Comparison of ENCODE assay signal across 1 cellular context in the genomic region with DNA sequence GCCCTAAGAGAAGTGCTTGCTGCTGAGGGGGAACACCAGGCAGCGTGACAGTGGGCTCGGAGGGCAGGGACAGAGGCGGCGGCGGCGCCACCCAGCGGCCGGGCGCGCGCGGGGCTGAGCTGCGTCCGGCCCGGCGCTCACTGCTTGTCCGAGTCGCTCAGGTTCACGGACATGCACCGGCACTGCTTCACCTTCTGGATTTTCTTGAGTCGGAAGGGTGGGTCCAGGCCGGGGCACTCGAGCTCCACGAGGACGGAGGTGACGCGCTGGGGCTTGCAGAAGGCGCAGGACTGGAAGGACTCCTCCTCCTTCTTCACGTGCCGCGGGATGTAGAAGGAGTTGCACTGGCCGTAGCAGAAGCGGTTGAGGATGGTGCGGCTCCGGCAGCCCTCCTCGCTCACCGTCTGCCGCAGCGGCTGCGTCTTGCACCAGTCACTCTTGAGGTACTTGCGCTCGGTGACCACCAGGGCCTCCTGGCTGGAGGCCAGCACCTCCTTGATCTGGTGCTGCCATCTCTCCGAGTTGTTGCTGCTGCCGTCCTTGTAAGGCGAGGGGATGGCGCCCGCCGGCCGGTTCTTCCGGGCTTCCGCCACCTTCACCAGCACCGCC.
TF ChIP-seq lines count a peak whose summit lies in the region.

No MANE protein-coding gene starts in this region.

TF ChIP-seq in HEK293, 187 proteins besides CTCF, POLR2A, EP300 and RAD21 (continued from another document):
- TF ChIP-seq, protein P1, sequence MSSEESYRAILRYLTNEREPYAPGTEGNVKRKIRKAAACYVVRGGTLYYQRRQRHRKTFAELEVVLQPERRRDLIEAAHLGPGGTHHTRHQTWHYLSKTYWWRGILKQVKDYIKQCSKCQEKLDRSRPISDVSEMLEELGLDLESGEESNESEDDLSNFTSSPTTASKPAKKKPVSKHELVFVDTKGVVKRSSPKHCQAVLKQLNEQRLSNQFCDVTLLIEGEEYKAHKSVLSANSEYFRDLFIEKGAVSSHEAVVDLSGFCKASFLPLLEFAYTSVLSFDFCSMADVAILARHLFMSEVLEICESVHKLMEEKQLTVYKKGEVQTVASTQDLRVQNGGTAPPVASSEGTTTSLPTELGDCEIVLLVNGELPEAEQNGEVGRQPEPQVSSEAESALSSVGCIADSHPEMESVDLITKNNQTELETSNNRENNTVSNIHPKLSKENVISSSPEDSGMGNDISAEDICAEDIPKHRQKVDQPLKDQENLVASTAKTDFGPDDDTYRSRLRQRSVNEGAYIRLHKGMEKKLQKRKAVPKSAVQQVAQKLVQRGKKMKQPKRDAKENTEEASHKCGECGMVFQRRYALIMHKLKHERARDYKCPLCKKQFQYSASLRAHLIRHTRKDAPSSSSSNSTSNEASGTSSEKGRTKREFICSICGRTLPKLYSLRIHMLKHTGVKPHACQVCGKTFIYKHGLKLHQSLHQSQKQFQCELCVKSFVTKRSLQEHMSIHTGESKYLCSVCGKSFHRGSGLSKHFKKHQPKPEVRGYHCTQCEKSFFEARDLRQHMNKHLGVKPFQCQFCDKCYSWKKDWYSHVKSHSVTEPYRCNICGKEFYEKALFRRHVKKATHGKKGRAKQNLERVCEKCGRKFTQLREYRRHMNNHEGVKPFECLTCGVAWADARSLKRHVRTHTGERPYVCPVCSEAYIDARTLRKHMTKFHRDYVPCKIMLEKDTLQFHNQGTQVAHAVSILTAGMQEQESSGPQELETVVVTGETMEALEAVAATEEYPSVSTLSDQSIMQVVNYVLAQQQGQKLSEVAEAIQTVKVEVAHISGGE (tag by site-specific recombination; conservative IDR thresholded peaks at IDR 0.05; ENCODE audit: low read depth): peak; percentile 44; the same call in 1 of the 2 replicates
- TF ChIP-seq TRIM28 (IDR thresholded peaks at IDR 0.05; ENCODE audit: borderline replicate concordance, low read length) (peak; percentile 79; the same call in 1 of the 2 replicates), ZNF596 (tag by site-specific recombination; IDR thresholded peaks at IDR 0.05) (no peak), ZNF560 (tag by site-specific recombination; IDR thresholded peaks at IDR 0.05; ENCODE audit: borderline replicate concordance) (peak; percentile 62; the same call in 1 of the 2 replicates), ZBTB17 (tag by site-specific recombination; IDR thresholded peaks at IDR 0.05) (peak; percentile 46; the same call in 1 of the 2 replicates), ZBTB48 (tag by site-specific recombination; IDR thresholded peaks at IDR 0.05) (no peak), ZNF660 (tag by site-specific recombination; IDR thresholded peaks at IDR 0.05) (no peak)
- TF ChIP-seq, protein P2, sequence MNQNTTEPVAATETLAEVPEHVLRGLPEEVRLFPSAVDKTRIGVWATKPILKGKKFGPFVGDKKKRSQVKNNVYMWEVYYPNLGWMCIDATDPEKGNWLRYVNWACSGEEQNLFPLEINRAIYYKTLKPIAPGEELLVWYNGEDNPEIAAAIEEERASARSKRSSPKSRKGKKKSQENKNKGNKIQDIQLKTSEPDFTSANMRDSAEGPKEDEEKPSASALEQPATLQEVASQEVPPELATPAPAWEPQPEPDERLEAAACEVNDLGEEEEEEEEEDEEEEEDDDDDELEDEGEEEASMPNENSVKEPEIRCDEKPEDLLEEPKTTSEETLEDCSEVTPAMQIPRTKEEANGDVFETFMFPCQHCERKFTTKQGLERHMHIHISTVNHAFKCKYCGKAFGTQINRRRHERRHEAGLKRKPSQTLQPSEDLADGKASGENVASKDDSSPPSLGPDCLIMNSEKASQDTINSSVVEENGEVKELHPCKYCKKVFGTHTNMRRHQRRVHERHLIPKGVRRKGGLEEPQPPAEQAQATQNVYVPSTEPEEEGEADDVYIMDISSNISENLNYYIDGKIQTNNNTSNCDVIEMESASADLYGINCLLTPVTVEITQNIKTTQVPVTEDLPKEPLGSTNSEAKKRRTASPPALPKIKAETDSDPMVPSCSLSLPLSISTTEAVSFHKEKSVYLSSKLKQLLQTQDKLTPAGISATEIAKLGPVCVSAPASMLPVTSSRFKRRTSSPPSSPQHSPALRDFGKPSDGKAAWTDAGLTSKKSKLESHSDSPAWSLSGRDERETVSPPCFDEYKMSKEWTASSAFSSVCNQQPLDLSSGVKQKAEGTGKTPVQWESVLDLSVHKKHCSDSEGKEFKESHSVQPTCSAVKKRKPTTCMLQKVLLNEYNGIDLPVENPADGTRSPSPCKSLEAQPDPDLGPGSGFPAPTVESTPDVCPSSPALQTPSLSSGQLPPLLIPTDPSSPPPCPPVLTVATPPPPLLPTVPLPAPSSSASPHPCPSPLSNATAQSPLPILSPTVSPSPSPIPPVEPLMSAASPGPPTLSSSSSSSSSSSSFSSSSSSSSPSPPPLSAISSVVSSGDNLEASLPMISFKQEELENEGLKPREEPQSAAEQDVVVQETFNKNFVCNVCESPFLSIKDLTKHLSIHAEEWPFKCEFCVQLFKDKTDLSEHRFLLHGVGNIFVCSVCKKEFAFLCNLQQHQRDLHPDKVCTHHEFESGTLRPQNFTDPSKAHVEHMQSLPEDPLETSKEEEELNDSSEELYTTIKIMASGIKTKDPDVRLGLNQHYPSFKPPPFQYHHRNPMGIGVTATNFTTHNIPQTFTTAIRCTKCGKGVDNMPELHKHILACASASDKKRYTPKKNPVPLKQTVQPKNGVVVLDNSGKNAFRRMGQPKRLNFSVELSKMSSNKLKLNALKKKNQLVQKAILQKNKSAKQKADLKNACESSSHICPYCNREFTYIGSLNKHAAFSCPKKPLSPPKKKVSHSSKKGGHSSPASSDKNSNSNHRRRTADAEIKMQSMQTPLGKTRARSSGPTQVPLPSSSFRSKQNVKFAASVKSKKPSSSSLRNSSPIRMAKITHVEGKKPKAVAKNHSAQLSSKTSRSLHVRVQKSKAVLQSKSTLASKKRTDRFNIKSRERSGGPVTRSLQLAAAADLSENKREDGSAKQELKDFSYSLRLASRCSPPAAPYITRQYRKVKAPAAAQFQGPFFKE (tag by site-specific recombination; IDR thresholded peaks at IDR 0.05; ENCODE audit: borderline replicate concordance): no peak
- TF ChIP-seq, protein P3, sequence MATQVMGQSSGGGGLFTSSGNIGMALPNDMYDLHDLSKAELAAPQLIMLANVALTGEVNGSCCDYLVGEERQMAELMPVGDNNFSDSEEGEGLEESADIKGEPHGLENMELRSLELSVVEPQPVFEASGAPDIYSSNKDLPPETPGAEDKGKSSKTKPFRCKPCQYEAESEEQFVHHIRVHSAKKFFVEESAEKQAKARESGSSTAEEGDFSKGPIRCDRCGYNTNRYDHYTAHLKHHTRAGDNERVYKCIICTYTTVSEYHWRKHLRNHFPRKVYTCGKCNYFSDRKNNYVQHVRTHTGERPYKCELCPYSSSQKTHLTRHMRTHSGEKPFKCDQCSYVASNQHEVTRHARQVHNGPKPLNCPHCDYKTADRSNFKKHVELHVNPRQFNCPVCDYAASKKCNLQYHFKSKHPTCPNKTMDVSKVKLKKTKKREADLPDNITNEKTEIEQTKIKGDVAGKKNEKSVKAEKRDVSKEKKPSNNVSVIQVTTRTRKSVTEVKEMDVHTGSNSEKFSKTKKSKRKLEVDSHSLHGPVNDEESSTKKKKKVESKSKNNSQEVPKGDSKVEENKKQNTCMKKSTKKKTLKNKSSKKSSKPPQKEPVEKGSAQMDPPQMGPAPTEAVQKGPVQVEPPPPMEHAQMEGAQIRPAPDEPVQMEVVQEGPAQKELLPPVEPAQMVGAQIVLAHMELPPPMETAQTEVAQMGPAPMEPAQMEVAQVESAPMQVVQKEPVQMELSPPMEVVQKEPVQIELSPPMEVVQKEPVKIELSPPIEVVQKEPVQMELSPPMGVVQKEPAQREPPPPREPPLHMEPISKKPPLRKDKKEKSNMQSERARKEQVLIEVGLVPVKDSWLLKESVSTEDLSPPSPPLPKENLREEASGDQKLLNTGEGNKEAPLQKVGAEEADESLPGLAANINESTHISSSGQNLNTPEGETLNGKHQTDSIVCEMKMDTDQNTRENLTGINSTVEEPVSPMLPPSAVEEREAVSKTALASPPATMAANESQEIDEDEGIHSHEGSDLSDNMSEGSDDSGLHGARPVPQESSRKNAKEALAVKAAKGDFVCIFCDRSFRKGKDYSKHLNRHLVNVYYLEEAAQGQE (tag by site-specific recombination; IDR thresholded peaks at IDR 0.05): no peak
